In genomic region chr5:112443932-112444331, GRCh38 we compare ENCODE assay signal across 1 cellular context. TPM values are rescaled to one million over a fixed set of nuclear protein-coding genes. Genes with fewer than 3 reads are reported as not detected.
"Had no signal": no experiment of that assay in that cellular context is flagged by ENCODE, and none has a peak within 500 bp of the region (broad histone marks: within the 10 kb centered on the region; RNA-seq: fewer than 3 reads in every experiment).

No MANE protein-coding gene starts in this region.

RNA-seq across cellular contexts. Expression of gene EPB41L4A, which starts 24.9 kb away (rescaled TPM):
- total RNA-seq: activated CD4-positive, alpha-beta T cell treated with anti-CD3 and anti-CD28 coated beads, Interleukin-2, amount 10 ng/mL, durations not matched to agents 24 days and 14 days had no signal
